1 cellular context compared by ENCODE assay signal in genomic region chr6:44072452-44072958, GRCh38.
TF ChIP-seq lines count a peak whose summit lies in the region.

No MANE protein-coding gene starts in this region.

TF ChIP-seq in HepG2, 621 proteins besides CTCF, POLR2A, EP300 and RAD21 (continued from another document):
- no peak for TF ChIP-seq PBX2 (CRISPR knock-in tag; IDR thresholded peaks at IDR 0.05)
- peak; percentile 66; the same call in 1 of the 2 replicates for TF ChIP-seq HIVEP1 (CRISPR knock-in tag; IDR thresholded peaks at IDR 0.05)
- TF ChIP-seq ZSCAN31 (CRISPR knock-in tag; IDR thresholded peaks at IDR 0.05; ENCODE audit: low read depth), result no peak
- no peak for TF ChIP-seq SP140L (CRISPR knock-in tag; IDR thresholded peaks at IDR 0.05; ENCODE audit: borderline replicate concordance)
- TF ChIP-seq ZNF143 (CRISPR knock-in tag; IDR thresholded peaks at IDR 0.05), result no peak
- no peak for TF ChIP-seq MAX (IDR thresholded peaks at IDR 0.05)
- TF ChIP-seq MNT (IDR thresholded peaks at IDR 0.05), result no peak
- TF ChIP-seq CREM (IDR thresholded peaks at IDR 0.05), result no peak
- no peak for TF ChIP-seq CREM (CRISPR knock-in tag; IDR thresholded peaks at IDR 0.05)
- peak; percentile 89; the same call in 1 of the 2 replicates for TF ChIP-seq ATF5 (CRISPR knock-in tag; IDR thresholded peaks at IDR 0.05; ENCODE audit: low read depth)
- no peak for TF ChIP-seq YEATS4 (CRISPR knock-in tag; IDR thresholded peaks at IDR 0.05; ENCODE audit: borderline replicate concordance)
- TF ChIP-seq RERE (CRISPR knock-in tag; IDR thresholded peaks at IDR 0.05; ENCODE audit: low read depth), result no peak
- no peak for TF ChIP-seq DDIT3 (CRISPR knock-in tag; IDR thresholded peaks at IDR 0.05)
- TF ChIP-seq HOXA9 (CRISPR knock-in tag; IDR thresholded peaks at IDR 0.05; ENCODE audit: borderline replicate concordance), result no peak
- TF ChIP-seq CREB3 (CRISPR knock-in tag; IDR thresholded peaks at IDR 0.05), result no peak
- TF ChIP-seq ZSCAN20 (CRISPR knock-in tag; IDR thresholded peaks at IDR 0.05; ENCODE audit: borderline replicate concordance), result 0 out of 2 replicates have a peak, but pooled peaks have one; percentile 12
- TF ChIP-seq PRDM4 (CRISPR knock-in tag; IDR thresholded peaks at IDR 0.05; ENCODE audit: borderline replicate concordance), result no peak
- TF ChIP-seq ZNF10 (CRISPR knock-in tag; IDR thresholded peaks at IDR 0.05; ENCODE audit: borderline replicate concordance, low read depth), result no peak
- TF ChIP-seq HMGA1 (CRISPR knock-in tag; conservative IDR thresholded peaks at IDR 0.05), result no peak
- no peak for TF ChIP-seq SRY (CRISPR knock-in tag; IDR thresholded peaks at IDR 0.05)
- TF ChIP-seq ZNF569 (CRISPR knock-in tag; IDR thresholded peaks at IDR 0.05; ENCODE audit: borderline replicate concordance), result no peak; the same call in 1 of the 2 replicates
- TF ChIP-seq AGO1 (IDR thresholded peaks at IDR 0.05; ENCODE audit: low read depth, low read length, poor library complexity, severe bottlenecking), result no peak
- TF ChIP-seq ZC3H4 (CRISPR knock-in tag; IDR thresholded peaks at IDR 0.05; ENCODE audit: borderline replicate concordance), result no peak; the same call in 1 of the 2 replicates
- TF ChIP-seq U2AF2 (IDR thresholded peaks at IDR 0.05; ENCODE audit: low read depth, low read length), result no peak
- no peak for TF ChIP-seq ARHGAP35 (CRISPR knock-in tag; IDR thresholded peaks at IDR 0.05; ENCODE audit: borderline replicate concordance)
- TF ChIP-seq TSC22D2 (CRISPR knock-in tag; IDR thresholded peaks at IDR 0.05; ENCODE audit: borderline replicate concordance), result no peak
- TF ChIP-seq TEAD2 (CRISPR knock-in tag; IDR thresholded peaks at IDR 0.05), result no peak
- no peak for TF ChIP-seq SMAD9 (CRISPR knock-in tag; IDR thresholded peaks at IDR 0.05)
- TF ChIP-seq MEF2D (CRISPR knock-in tag; IDR thresholded peaks at IDR 0.05), result no peak
- no peak for TF ChIP-seq TCF7L2 (IDR thresholded peaks at IDR 0.05; ENCODE audit: low read depth, low read length)
- peak; percentile 79; the same call in 1 of the 2 replicates for TF ChIP-seq KIAA2018 (CRISPR knock-in tag; IDR thresholded peaks at IDR 0.05; ENCODE audit: borderline replicate concordance)
- TF ChIP-seq SNAI1 (CRISPR knock-in tag; IDR thresholded peaks at IDR 0.05; ENCODE audit: borderline replicate concordance), result no peak
- no peak for TF ChIP-seq ZNF264 (CRISPR knock-in tag; IDR thresholded peaks at IDR 0.05)
- TF ChIP-seq GLI4 (CRISPR knock-in tag; IDR thresholded peaks at IDR 0.05; ENCODE audit: borderline replicate concordance), result no peak; the same call in 1 of the 2 replicates
- TF ChIP-seq PHF21A (CRISPR knock-in tag; IDR thresholded peaks at IDR 0.05), result no peak; the same call in 1 of the 2 replicates
- no peak for TF ChIP-seq ATF3 (CRISPR knock-in tag; IDR thresholded peaks at IDR 0.05)
- TF ChIP-seq ATM (IDR thresholded peaks at IDR 0.05; ENCODE audit: borderline replicate concordance), result no peak
